Comparison of ENCODE assay signal across 1 cellular context in genomic region chr4:52883707-52884669, GRCh38.
TF ChIP-seq lines count a peak whose summit lies in the region.

No MANE protein-coding gene starts in this region.

TF ChIP-seq in GM23338, 12 proteins besides CTCF, POLR2A, EP300 and RAD21 (continued from another document):
- TF ChIP-seq ZNF331 (CRISPR knock-in tag; IDR thresholded peaks at IDR 0.05; ENCODE audit: low read depth): no peak
- no peak for TF ChIP-seq ZNF462 (CRISPR knock-in tag; IDR thresholded peaks at IDR 0.05)
- TF ChIP-seq REST (IDR thresholded peaks at IDR 0.05; ENCODE audit: unreplicated experiment): no peak
- no peak for TF ChIP-seq STAT1 (IDR thresholded peaks at IDR 0.05; ENCODE audit: unreplicated experiment)
- no peak for TF ChIP-seq POLR2AphosphoS5 (IDR thresholded peaks at IDR 0.05; ENCODE audit: low read depth)
